ENCODE assay signal across 13 cellular contexts in the genomic region with DNA sequence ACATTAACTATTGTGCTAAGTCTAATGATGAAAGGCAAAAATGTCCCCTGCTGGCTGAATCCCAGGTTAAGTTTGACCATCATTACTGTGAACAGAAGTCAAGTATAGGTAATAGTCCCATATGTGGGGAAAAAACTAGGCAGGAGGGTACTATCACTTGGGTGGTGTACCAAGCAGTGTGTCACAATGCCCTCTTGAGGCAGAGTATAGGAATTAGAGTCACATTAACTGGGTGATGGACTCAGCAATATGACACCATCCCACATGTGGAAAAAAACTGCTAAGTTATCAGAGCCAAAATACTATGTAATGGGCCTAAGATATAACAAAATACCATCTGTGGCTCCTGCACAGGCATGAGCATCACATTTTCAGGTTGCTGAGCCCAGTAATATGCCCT.
DNase-seq lines count a peak whose midpoint lies in the region; ATAC-seq and TF ChIP-seq lines count a peak whose summit lies in the region.
"Had no signal": no experiment of that assay in that cellular context is flagged by ENCODE, and none has a peak within 500 bp of the region (broad histone marks: within the 10 kb centered on the region; RNA-seq: fewer than 3 reads in every experiment).

No MANE protein-coding gene starts in this region.

- H3K4me1 Mint-ChIP-seq in activated CD4-positive, alpha-beta memory T cell treated with anti-CD3 and anti-CD28 coated beads for 36 hours (ENCODE audit: low read depth): no peaks in the 10 kb centered on the region
- H3K4me1 Mint-ChIP-seq in glutamatergic neuron (ENCODE audit: low read depth, unreplicated experiment): no peaks in the 10 kb centered on the region

- H3K4me3 ChIP-seq in DND-41 (ENCODE audit: low read depth in 1 of 2, low read length in 2 of 2): no peak overlapping the region
- H3K4me3 ChIP-seq in RWPE2 (ENCODE audit: severe bottlenecking): no peak overlapping the region
- H3K4me3 ChIP-seq: ovary had no signal

- no peak overlapping the region for H3K4me2 ChIP-seq in DND-41 (ENCODE audit: insufficient read depth, low read length)
- H3K4me2 ChIP-seq: KMS-11 had no signal

- H3K27ac ChIP-seq in DND-41 (ENCODE audit: low read length): no peak overlapping the region
- H3K27ac ChIP-seq in RWPE2 (ENCODE audit: poor library complexity, severe bottlenecking): no peak overlapping the region
- H3K27ac ChIP-seq: KMS-11, ovary had no signal

- TF ChIP-seq CTCF in DND-41 (IDR thresholded peaks at IDR 0.05; ENCODE audit: borderline replicate concordance, extremely low read depth, low read length, poor library complexity, severe bottlenecking) (peak; percentile 55), RWPE2 (IDR thresholded peaks at IDR 0.05; ENCODE audit: poor library complexity, severe bottlenecking) (peak; percentile 86), glutamatergic neuron (IDR thresholded peaks at IDR 0.05; ENCODE audit: partially characterized antibody, unreplicated experiment) (no peak)

- H3K27ac Mint-ChIP-seq in activated CD4-positive, alpha-beta memory T cell treated with anti-CD3 and anti-CD28 coated beads for 36 hours: no peak overlapping the region
- H3K27ac Mint-ChIP-seq in glutamatergic neuron (ENCODE audit: unreplicated experiment): no peak overlapping the region
- H3K27ac Mint-ChIP-seq: activated naive CD4-positive, alpha-beta T cell treated with anti-CD3 and anti-CD28 coated beads for 36 hours had no signal

- H3K4me1 ChIP-seq in DND-41 (ENCODE audit: insufficient read depth, low read length): 0 out of 2 replicates have a peak, but pooled peaks cover 6% of the 10 kb centered on the region
- H3K4me1 ChIP-seq in RWPE2 (ENCODE audit: insufficient read depth, poor library complexity, severe bottlenecking): peaks cover 15% of the 10 kb centered on the region

- ATAC-seq in DND-41 (ENCODE audit: insufficient read depth, low read depth) (no peak), RWPE2 (ENCODE audit: low read depth) (peak; percentile 78)

- CTCF ChIA-PET in activated CD4-positive, alpha-beta memory T cell treated with anti-CD3 and anti-CD28 coated beads for 36 hours (lab: Charles Lee): no interaction called here

- H3K9me3 ChIP-seq in DND-41 (ENCODE audit: insufficient read depth, low read length, severe bottlenecking): no peaks in the 10 kb centered on the region
- no peaks in the 10 kb centered on the region for H3K9me3 ChIP-seq in RWPE2 (ENCODE audit: severe bottlenecking)
- H3K9me3 ChIP-seq: ovary had no signal

- H3K27me3 ChIP-seq in DND-41 (ENCODE audit: insufficient read depth, low read length, poor library complexity): no peaks in the 10 kb centered on the region
- H3K27me3 ChIP-seq in RWPE2 (ENCODE audit: insufficient read depth, poor library complexity, severe bottlenecking): no peaks in the 10 kb centered on the region
- H3K27me3 ChIP-seq: ovary had no signal

- DNase-seq in DND-41 (no peak), HCEC 1CT (peak; percentile 50), RWPE2 (ENCODE audit: low spot score) (no peak), medulla oblongata (ENCODE audit: extremely low spot score) (peak; percentile 7), NCI-H345 (lab: John Stamatoyannopoulos, UW) (no peak), NCI-H345 treated with DMSO at 0.1 percent for 48 hours (lab: John Stamatoyannopoulos, UW; ENCODE audit: unreplicated experiment) (no peak), glutamatergic neuron (no peak)
- DNase-seq in activated CD4-positive, alpha-beta memory T cell treated with anti-CD3 and anti-CD28 coated beads for 36 hours: no peak
- DNase-seq: activated CD4-positive, CD25-positive, alpha-beta regulatory T cell; activated naive CD4-positive, alpha-beta T cell treated with anti-CD3 and anti-CD28 coated beads for 36 hours; effector CD4-positive, alpha-beta T cell; ovary had no signal

- H3K36me3 ChIP-seq in DND-41 (ENCODE audit: insufficient read depth, low read length) (no peaks in the 10 kb centered on the region), RWPE2 (ENCODE audit: low read depth) (no peaks in the 10 kb centered on the region)
- H3K36me3 ChIP-seq: ovary had no signal

- no peak overlapping the region for H3K9ac ChIP-seq in DND-41 (ENCODE audit: low read depth, low read length)
- H3K9ac ChIP-seq: KMS-11 had no signal

- H4K20me1 ChIP-seq in DND-41 (ENCODE audit: insufficient read depth, low read length): no peaks in the 10 kb centered on the region

- H3K79me2 ChIP-seq in DND-41 (ENCODE audit: insufficient read depth, low read length): no peaks in the 10 kb centered on the region

- no peaks in the 10 kb centered on the region for H3K9me3 Mint-ChIP-seq in activated CD4-positive, alpha-beta memory T cell treated with anti-CD3 and anti-CD28 coated beads for 36 hours
- no peaks in the 10 kb centered on the region for H3K9me3 Mint-ChIP-seq in glutamatergic neuron (ENCODE audit: unreplicated experiment)
- H3K9me3 Mint-ChIP-seq: activated naive CD4-positive, alpha-beta T cell treated with anti-CD3 and anti-CD28 coated beads for 36 hours had no signal

- no peaks in the 10 kb centered on the region for H3K27me3 Mint-ChIP-seq in activated CD4-positive, alpha-beta memory T cell treated with anti-CD3 and anti-CD28 coated beads for 36 hours
- no peaks in the 10 kb centered on the region for H3K27me3 Mint-ChIP-seq in glutamatergic neuron (ENCODE audit: unreplicated experiment)

- POLR2A ChIA-PET in activated CD4-positive, alpha-beta memory T cell treated with anti-CD3 and anti-CD28 coated beads for 36 hours (lab: Charles Lee): no interaction called here

- intact Hi-C loops in activated CD4-positive, alpha-beta memory T cell treated with anti-CD3 and anti-CD28 coated beads for 36 hours (cut with micrococcal nuclease): loop anchor here (10.0 kb wide), 1 partner anchor 529 kb away; no protein-coding TSS in a partner anchor

- H3K36me3 Mint-ChIP-seq in activated CD4-positive, alpha-beta memory T cell treated with anti-CD3 and anti-CD28 coated beads for 36 hours: no peaks in the 10 kb centered on the region
- no peaks in the 10 kb centered on the region for H3K36me3 Mint-ChIP-seq in glutamatergic neuron (ENCODE audit: unreplicated experiment)

- H2AFZ ChIP-seq in DND-41 (ENCODE audit: low read depth, low read length): no peak overlapping the region

- H3K4me3 Mint-ChIP-seq in activated CD4-positive, alpha-beta memory T cell treated with anti-CD3 and anti-CD28 coated beads for 36 hours: no peak overlapping the region
- no peak overlapping the region for H3K4me3 Mint-ChIP-seq in glutamatergic neuron (ENCODE audit: unreplicated experiment)
- H3K4me3 Mint-ChIP-seq: activated naive CD4-positive, alpha-beta T cell treated with anti-CD3 and anti-CD28 coated beads for 36 hours had no signal

Comparison
In these comparisons a context has a peak if more than half of its experiments do, and no peak if none do; other contexts are left out.
1. DNase-seq: peak in HCEC 1CT (single experiment) and medulla oblongata (single experiment); none in DND-41 (single experiment), RWPE2 (single experiment), NCI-H345 (single experiment), activated CD4-positive, alpha-beta memory T cell treated with anti-CD3 and anti-CD28 coated beads for 36 hours (single experiment), NCI-H345 treated with DMSO at 0.1 percent for 48 hours (single experiment) and glutamatergic neuron (single experiment).